31 cellular contexts compared by ENCODE assay signal in genomic region chr22:35022291-35022690, GRCh38. TPM values are rescaled to one million over a fixed set of nuclear protein-coding genes. Genes with fewer than 3 reads are reported as not detected.
DNase-seq lines count a peak whose midpoint lies in the region; ATAC-seq, FAIRE-seq and TF ChIP-seq lines count a peak whose summit lies in the region.
"Had no signal": no experiment of that assay in that cellular context is flagged by ENCODE, and none has a peak within 500 bp of the region (broad histone marks: within the 10 kb centered on the region; RNA-seq: fewer than 3 reads in every experiment).

No MANE protein-coding gene starts in this region.

- no peak for ATAC-seq in HG02798 (IDR thresholded peaks at IDR 0.05; ENCODE audit: poor library complexity, unreplicated experiment)
- ATAC-seq: A549, GM12878 had no signal

- H3K4me2 ChIP-seq in H1 (ENCODE audit: insufficient read depth in 1 of 2, low read depth in 2 of 2, low read length in 2 of 2) (no peak overlapping the region), mesendoderm (ENCODE audit: low read length) (no peak overlapping the region), neuronal stem cell (ENCODE audit: insufficient read depth, low read length, poor library complexity, severe bottlenecking) (no peak overlapping the region)
- H3K4me2 ChIP-seq: A549, BLaER1 had no signal

- no peak overlapping the region for H4K5ac ChIP-seq in H1 (ENCODE audit: insufficient read length, low read depth, low read length)
- no peak overlapping the region for H4K5ac ChIP-seq in mesendoderm (ENCODE audit: low read length)

- peak overlapping the region; percentile 22; the same call in 1 of the 2 replicates for H2BK12ac ChIP-seq in H1 (ENCODE audit: low read depth, low read length)
- H2BK12ac ChIP-seq in neuronal stem cell (ENCODE audit: low read length): no peak overlapping the region

- H2BK15ac ChIP-seq in H1 (ENCODE audit: low read length) (no peak overlapping the region; the same call in 1 of the 2 replicates), mesendoderm (replicated peaks; ENCODE audit: low read depth) (no peak overlapping the region), neuronal stem cell (ENCODE audit: low read length) (no peak overlapping the region)

- no peak overlapping the region; the same call in 1 of the 2 replicates for H2AK5ac ChIP-seq in H1 (ENCODE audit: low read depth, low read length)
- peak overlapping the region; percentile 92 for H2AK5ac ChIP-seq in mesendoderm (ENCODE audit: low read length)
- no peak overlapping the region for H2AK5ac ChIP-seq in neuronal stem cell (ENCODE audit: low read depth, low read length)

- H3K14ac ChIP-seq in H1 (ENCODE audit: insufficient read length) (no peak overlapping the region), neuronal stem cell (ENCODE audit: low read length) (no peak overlapping the region)

- no peaks in the 10 kb centered on the region for H3K36me3 ChIP-seq in H1 (ENCODE audit: control insufficient read depth in 2 of 4, insufficient read depth in 4 of 4, low read length in 3 of 4)
- no peaks in the 10 kb centered on the region for H3K36me3 ChIP-seq in mesendoderm (ENCODE audit: control insufficient read depth, insufficient read depth, low read length)
- no peaks in the 10 kb centered on the region for H3K36me3 ChIP-seq in neuronal stem cell (replicated peaks in 1 of 2; ENCODE audit: control insufficient read depth in 2 of 2, insufficient read depth in 2 of 2, low read length in 2 of 2)
- no peaks in the 10 kb centered on the region for H3K36me3 ChIP-seq in suprapubic skin
- H3K36me3 ChIP-seq: BE2C, BLaER1 had no signal

- H3K79me1 ChIP-seq in H1 (ENCODE audit: low read depth, low read length) (no peaks in the 10 kb centered on the region), mesendoderm (ENCODE audit: low read length) (no peaks in the 10 kb centered on the region), neuronal stem cell (ENCODE audit: low read depth, low read length) (no peaks in the 10 kb centered on the region)

- H3K27me3 ChIP-seq in H1 (replicated peaks in 1 of 4; ENCODE audit: control insufficient read depth in 3 of 4, extremely low read depth in 1 of 4, insufficient read depth in 3 of 4, low read length in 3 of 4): peaks cover 0 to 4% (median 2%) of the 10 kb centered on the region in 4 experiments; a peak in 1 of 7 replicates
- no peaks in the 10 kb centered on the region for H3K27me3 ChIP-seq in mesendoderm (ENCODE audit: insufficient read depth, low read length, poor library complexity)
- H3K27me3 ChIP-seq in neuronal stem cell (ENCODE audit: control insufficient read depth in 3 of 3, insufficient read depth in 3 of 3, low read depth in 1 of 3, low read length in 3 of 3): no peaks in the 10 kb centered on the region
- H3K27me3 ChIP-seq in suprapubic skin: peaks cover 16% of the 10 kb centered on the region
- H3K27me3 ChIP-seq: BE2C, BLaER1 had no signal

- no peaks in the 10 kb centered on the region for H3K79me2 ChIP-seq in H1 (ENCODE audit: control insufficient read depth in 1 of 2, insufficient read depth in 2 of 2, low read length in 2 of 2)
- H3K79me2 ChIP-seq in mesendoderm (ENCODE audit: control insufficient read depth, insufficient read depth, low read length): no peaks in the 10 kb centered on the region

- no peaks in the 10 kb centered on the region; a peak in 2 of 7 replicates for H3K4me1 ChIP-seq in H1 (replicated peaks in 1 of 4; ENCODE audit: control insufficient read depth in 3 of 4, insufficient read depth in 4 of 4, low read length in 3 of 4)
- no peaks in the 10 kb centered on the region for H3K4me1 ChIP-seq in mesendoderm (ENCODE audit: control insufficient read depth, low read depth, low read length)
- H3K4me1 ChIP-seq in neuronal stem cell (ENCODE audit: control insufficient read depth in 2 of 2, insufficient read depth in 1 of 2, low read depth in 1 of 2, low read length in 2 of 2): peaks cover 0 to 3% of the 10 kb centered on the region in 2 donors
- H3K4me1 ChIP-seq in suprapubic skin: no peaks in the 10 kb centered on the region
- H3K4me1 ChIP-seq: A549, BE2C, BLaER1 had no signal

- POLR2A ChIA-PET in H1 (lab: Charles Lee; ENCODE audit: partially characterized antibody): no interaction called here

- H3K23ac ChIP-seq in H1 (ENCODE audit: insufficient read length) (no peak overlapping the region), mesendoderm (ENCODE audit: low read length) (no peak overlapping the region), neuronal stem cell (ENCODE audit: low read depth, low read length, poor library complexity) (no peak overlapping the region)

- no peak overlapping the region for H4K91ac ChIP-seq in H1 (replicated peaks; ENCODE audit: insufficient read length, low read length)
- H4K91ac ChIP-seq in neuronal stem cell (ENCODE audit: low read depth, low read length, poor library complexity): no peak overlapping the region

- H2BK120ac ChIP-seq in H1 (replicated peaks; ENCODE audit: low read depth, low read length) (no peak overlapping the region), mesendoderm (ENCODE audit: low read depth, low read length) (no peak overlapping the region), neuronal stem cell (ENCODE audit: low read depth, low read length) (no peak overlapping the region)

- no peaks in the 10 kb centered on the region for H3K23me2 ChIP-seq in H1 (ENCODE audit: low read depth, low read length)

- H3K27ac ChIP-seq in H1 (ENCODE audit: low read depth, low read length) (no peak overlapping the region), mesendoderm (ENCODE audit: low read depth, low read length) (no peak overlapping the region), neuronal stem cell (replicated peaks; ENCODE audit: low read length) (no peak overlapping the region), suprapubic skin (no peak overlapping the region)
- H3K27ac ChIP-seq: 22Rv1, A549, BLaER1 had no signal

- H3K9me3 ChIP-seq in H1 (ENCODE audit: insufficient read depth in 2 of 2, low read depth in 1 of 2, low read length in 1 of 2): no peaks in the 10 kb centered on the region
- H3K9me3 ChIP-seq in neuronal stem cell (replicated peaks in 1 of 2; ENCODE audit: control insufficient read depth in 2 of 2, insufficient read depth in 1 of 2, low read depth in 1 of 2, low read length in 2 of 2): no peaks in the 10 kb centered on the region
- H3K9me3 ChIP-seq in suprapubic skin: no peaks in the 10 kb centered on the region
- H3K9me3 ChIP-seq: A549, BE2C, BLaER1 had no signal

- H4K20me1 ChIP-seq in H1 (replicated peaks in 1 of 2; ENCODE audit: control insufficient read depth in 1 of 2, insufficient read depth in 2 of 2, low read length in 2 of 2): no peaks in the 10 kb centered on the region
- H4K20me1 ChIP-seq: BLaER1 had no signal

- H2BK20ac ChIP-seq in H1 (ENCODE audit: low read length): no peak overlapping the region

- H4K8ac ChIP-seq in H1 (ENCODE audit: extremely low read depth, insufficient read depth, low read length) (no peak overlapping the region), mesendoderm (ENCODE audit: low read depth, low read length) (no peak overlapping the region), neuronal stem cell (ENCODE audit: low read depth, low read length) (no peak overlapping the region)

- TF ChIP-seq CTCF in H1 (IDR thresholded peaks at IDR 0.05; ENCODE audit: control extremely low read depth in 1 of 3, insufficient read depth in 1 of 3, low read depth in 1 of 3, low read length in 3 of 3) (no peak), suprapubic skin (IDR thresholded peaks at IDR 0.05) (no peak)

- WGBS in H1 (ENCODE audit: extremely low coverage in 1 of 2, insufficient coverage in 1 of 2, insufficient read length in 1 of 2, insufficient replicate concordance in 2 of 2, low coverage in 1 of 2, low lambda C conversion rate in 2 of 2, missing lambda C conversion rate in 1 of 2), 2 experiments: 92% methylated on average over 5 of the region's 5 CpGs; no CpG with 5 or more reads in 1 of the 2 experiments
- no CpG with 5 or more reads among the region's 5 CpGs for WGBS in mesendoderm (ENCODE audit: extremely low coverage, insufficient coverage, low lambda C conversion rate)
- WGBS in neuronal stem cell (ENCODE audit: extremely low coverage in 2 of 2, insufficient read length in 2 of 2, insufficient replicate concordance in 1 of 2), 2 donors: no CpG with 5 or more reads among the region's 5 CpGs
- WGBS in suprapubic skin: 76% methylated on average over 5 of the region's 5 CpGs

- no peak for TF ChIP-seq RAD21 in H1 (IDR thresholded peaks at IDR 0.05 in 1 of 2, conservative IDR thresholded peaks at IDR 0.05 in 1 of 2; ENCODE audit: low read depth in 2 of 2, low read length in 2 of 2)

- no peak for TF ChIP-seq EP300 in H1 (IDR thresholded peaks at IDR 0.05; ENCODE audit: borderline replicate concordance in 1 of 2, low read depth in 2 of 2, low read length in 2 of 2)
- no peak for TF ChIP-seq EP300 in suprapubic skin (IDR thresholded peaks at IDR 0.05)

- no peak for DNase-seq in H1 (ENCODE audit: low read depth in 1 of 2, low spot score in 2 of 2)
- no peak for DNase-seq in mesendoderm
- DNase-seq in neuronal stem cell (ENCODE audit: low spot score): no peak
- peak; percentile 13 to 34 for DNase-seq in suprapubic skin (ENCODE audit: low spot score in 2 of 2)
- DNase-seq in stimulated activated CD4-positive, alpha-beta T cell treated with anti-CD3 and anti-CD28 coated beads, Interleukin-15, amount 100 ng/mL, for 24 hours: no peak
- no peak for DNase-seq in AG08395 (ENCODE audit: low spot score)
- no peak for DNase-seq in NCI-H146 (lab: John Stamatoyannopoulos, UW)
- DNase-seq: BE2C; C1 segment of cervical spinal cord; CD4-positive, alpha-beta memory T cell; CD4-positive, CD25-positive, alpha-beta regulatory T cell; CD8-positive, alpha-beta memory T cell; COR-L47; DMS 273 treated with DMSO at 0.1 percent for 48 hours; DMS153; DMS53; DMS79; DND-41; EL; GDM1 had no signal

- H2AFZ ChIP-seq in H1 (ENCODE audit: low read length) (no peak overlapping the region), neuronal stem cell (ENCODE audit: low read length) (no peak overlapping the region)

- no peak overlapping the region for H2BK5ac ChIP-seq in H1 (ENCODE audit: low read depth, low read length)
- no peak overlapping the region for H2BK5ac ChIP-seq in mesendoderm (ENCODE audit: low read length)
- no peak overlapping the region for H2BK5ac ChIP-seq in neuronal stem cell (ENCODE audit: low read length)

- H3K18ac ChIP-seq in H1 (ENCODE audit: extremely low read depth, low read length) (no peak overlapping the region), mesendoderm (ENCODE audit: low read length) (no peak overlapping the region), neuronal stem cell (ENCODE audit: low read length) (peak overlapping the region; percentile 13)

- H3K4ac ChIP-seq in H1 (replicated peaks; ENCODE audit: insufficient read length, low read depth, low read length) (no peak overlapping the region), mesendoderm (ENCODE audit: low read depth, low read length) (no peak overlapping the region), neuronal stem cell (ENCODE audit: low read length) (no peak overlapping the region)

- TF ChIP-seq POLR2A in H1 (IDR thresholded peaks at IDR 0.05; ENCODE audit: control extremely low read depth in 1 of 2, low read depth in 2 of 2, low read length in 2 of 2) (no peak), suprapubic skin (IDR thresholded peaks at IDR 0.05) (no peak)

- CTCF ChIA-PET in H1 (lab: Charles Lee; ENCODE audit: partially characterized antibody): interaction anchor here (0.6 to 5.0 kb wide), 16 partner anchors 8 to 743 kb away, joined by 3 to 39 read pairs (median 6); no protein-coding TSS in a partner anchor

- H3K56ac ChIP-seq in H1 (replicated peaks; ENCODE audit: insufficient read length, low read depth, low read length): no peak overlapping the region
- H3K56ac ChIP-seq in mesendoderm (ENCODE audit: low read length): peak overlapping the region; percentile 64

- H3K9ac ChIP-seq in H1 (replicated peaks in 1 of 4; ENCODE audit: extremely low read depth in 1 of 4, low read depth in 3 of 4, low read length in 3 of 4) (no peak overlapping the region), mesendoderm (ENCODE audit: low read length) (no peak overlapping the region), neuronal stem cell (ENCODE audit: low read depth, low read length, poor library complexity) (no peak overlapping the region)
- H3K9ac ChIP-seq: BLaER1 had no signal

- H3K4me3 ChIP-seq in H1 (ENCODE audit: extremely low read depth in 1 of 4, insufficient read depth in 2 of 4, low read depth in 3 of 4, low read length in 4 of 4) (no peak overlapping the region), mesendoderm (ENCODE audit: low read length) (no peak overlapping the region), neuronal stem cell (ENCODE audit: low read length in 2 of 2) (no peak overlapping the region), suprapubic skin (no peak overlapping the region)
- H3K4me3 ChIP-seq: A549, BLaER1, GM12878 had no signal

- no peak for FAIRE-seq in H1 (lab: Jason Lieb, UNC)
- FAIRE-seq: A549, GM12878, GM12892, GM18507 had no signal

RNA-seq across cellular contexts. Expression of gene ISX, which starts 43.7 kb away (rescaled TPM):
- total RNA-seq in H1 (2021; fragmentation: NEBNext Ultra II Directional; extraction: Animal tissue kit (Norgen Biotek cat#: 25700)): not detected in 2 replicates
- not detected in 2 replicates for polyA plus RNA-seq in H1 (2011; rRNA removed)
- not detected for polyA plus RNA-seq in H1 (2011; cell fraction: cytosol; rRNA removed)
- polyA plus RNA-seq in H1 (2011; cell fraction: nucleus; rRNA removed): not detected
- polyA plus RNA-seq in H1 (2012, experiment 1 of 2): not detected in 4 replicates
- polyA plus RNA-seq in H1 (2012, experiment 2 of 2): not detected
- not detected for polyA plus RNA-seq in H1 (2013, experiment 1 of 2)
- not detected for polyA plus RNA-seq in H1 (2013, experiment 2 of 2)
- polyA minus RNA-seq in H1 (2011; rRNA and poly(A)+ RNA removed): not detected in 2 replicates
- polyA minus RNA-seq in H1 (2011; cell fraction: cytosol; rRNA and poly(A)+ RNA removed): not detected
- polyA minus RNA-seq in H1 (2011; cell fraction: nucleus; rRNA and poly(A)+ RNA removed): not detected
- not detected for polyA plus RNA-seq in mesendoderm (2013, experiment 1 of 2)
- not detected for polyA plus RNA-seq in mesendoderm (2013, experiment 2 of 2)
- polyA plus RNA-seq in neuronal stem cell (2013, experiment 1 of 2): not detected
- polyA plus RNA-seq in neuronal stem cell (2013, experiment 2 of 2): not detected
- not detected for total RNA-seq in suprapubic skin
- total RNA-seq: A172; CD4-positive, alpha-beta memory T cell; CD4-positive, CD25-positive, alpha-beta regulatory T cell; CD8-positive, alpha-beta memory T cell; Daoy; G401 had no signal
- polyA plus RNA-seq: A549; CD14-positive monocyte; CD4-positive, alpha-beta memory T cell; CD4-positive, CD25-positive, alpha-beta regulatory T cell; CD8-positive, alpha-beta memory T cell had no signal

Comparison
In these comparisons a context has a peak if more than half of its experiments do, and no peak if none do; other contexts are left out.
1. DNase-seq: peak in suprapubic skin (2 of 2); none in H1 (0 of 2), mesendoderm (single experiment), neuronal stem cell (single experiment), stimulated activated CD4-positive, alpha-beta T cell treated with anti-CD3 and anti-CD28 coated beads, Interleukin-15, amount 100 ng/mL, for 24 hours (single experiment), AG08395 (single experiment) and NCI-H146 (single experiment).